22 cellular contexts compared by ENCODE assay signal in genomic region chrX:107565005-107565404, GRCh38.
"Had no signal": no experiment of that assay in that cellular context is flagged by ENCODE, and none has a peak within 500 bp of the region (broad histone marks: within the 10 kb centered on the region; RNA-seq: fewer than 3 reads in every experiment).

No MANE protein-coding gene starts in this region.

- H3K36me3 ChIP-seq: breast epithelium, gastrocnemius medialis, heart right ventricle, transverse colon had no signal

- H3K27ac ChIP-seq: breast epithelium, epithelial cell of prostate, gastrocnemius medialis, heart right ventricle, transverse colon had no signal

- H3K9me3 Mint-ChIP-seq: activated naive CD8-positive, alpha-beta T cell treated with anti-CD3 and anti-CD28 coated beads, Interleukin-2, amount 10 ng/mL, durations not matched to agents 7 days and 5 days; dendritic cell treated with granulocyte-macrophage colony-stimulating factor and Interleukin-4, amounts not matched to agents 40 ng/mL and 50 ng/mL, for 4 days; natural killer cell had no signal

- ATAC-seq: gastrocnemius medialis, heart right ventricle, left lobe of liver, mucosa of descending colon, natural killer cell, right cardiac atrium had no signal

- FAIRE-seq: small intestine had no signal

- H3K27ac Mint-ChIP-seq: activated naive CD8-positive, alpha-beta T cell treated with anti-CD3 and anti-CD28 coated beads, Interleukin-2, amount 10 ng/mL, durations not matched to agents 7 days and 5 days; dendritic cell treated with granulocyte-macrophage colony-stimulating factor and Interleukin-4, amounts not matched to agents 40 ng/mL and 50 ng/mL, for 4 days; natural killer cell had no signal

- H3K4me1 Mint-ChIP-seq: activated naive CD8-positive, alpha-beta T cell treated with anti-CD3 and anti-CD28 coated beads, Interleukin-2, amount 10 ng/mL, durations not matched to agents 7 days and 5 days; natural killer cell had no signal

- H3K9me3 ChIP-seq: breast epithelium, gastrocnemius medialis, heart right ventricle, mucosa of descending colon, transverse colon had no signal

- H3K4me3 ChIP-seq: breast epithelium, gastrocnemius medialis, heart right ventricle, mucosa of descending colon, transverse colon had no signal

- DNase-seq: activated CD4-positive, alpha-beta T cell treated with anti-CD3 and anti-CD28 coated beads, Interleukin-2, amount 50 U/mL, for 4 hours; activated CD4-positive, CD25-positive, alpha-beta regulatory T cell treated with anti-CD3 and anti-CD28 coated beads, Interleukin-2, amount 50 U/mL, for 72 hours; activated naive CD4-positive, alpha-beta T cell; activated naive CD8-positive, alpha-beta T cell treated with anti-CD3 and anti-CD28 coated beads, Interleukin-2, amount 10 ng/mL, durations not matched to agents 7 days and 5 days; activated T-cell treated with anti-CD3 and anti-CD28 coated beads for 4 hours; anterior cingulate cortex; gastrocnemius medialis; heart right ventricle; mucosa of descending colon; natural killer cell; occipital lobe; right cardiac atrium; small intestine; stimulated activated CD4-positive, alpha-beta T cell treated with anti-CD3 and anti-CD28 coated beads, Interleukin-4, amount 100 ng/mL, for 24 hours; stimulated activated naive CD4-positive, alpha-beta T cell treated with Interleukin-2 at 50 U/mL for 16 hours; T-helper 9 cell; transverse colon had no signal

- H3K36me3 Mint-ChIP-seq: activated naive CD8-positive, alpha-beta T cell treated with anti-CD3 and anti-CD28 coated beads, Interleukin-2, amount 10 ng/mL, durations not matched to agents 7 days and 5 days; natural killer cell had no signal

- H3K4me1 ChIP-seq: breast epithelium, gastrocnemius medialis, heart right ventricle, transverse colon had no signal

- H3K27me3 ChIP-seq: gastrocnemius medialis, transverse colon had no signal

- H3K4me3 Mint-ChIP-seq: activated naive CD8-positive, alpha-beta T cell treated with anti-CD3 and anti-CD28 coated beads, Interleukin-2, amount 10 ng/mL, durations not matched to agents 7 days and 5 days; dendritic cell treated with granulocyte-macrophage colony-stimulating factor and Interleukin-4, amounts not matched to agents 40 ng/mL and 50 ng/mL, for 4 days; natural killer cell had no signal

- H3K27me3 Mint-ChIP-seq: progenitor cell of endocrine pancreas had no signal
